In the genomic region with DNA sequence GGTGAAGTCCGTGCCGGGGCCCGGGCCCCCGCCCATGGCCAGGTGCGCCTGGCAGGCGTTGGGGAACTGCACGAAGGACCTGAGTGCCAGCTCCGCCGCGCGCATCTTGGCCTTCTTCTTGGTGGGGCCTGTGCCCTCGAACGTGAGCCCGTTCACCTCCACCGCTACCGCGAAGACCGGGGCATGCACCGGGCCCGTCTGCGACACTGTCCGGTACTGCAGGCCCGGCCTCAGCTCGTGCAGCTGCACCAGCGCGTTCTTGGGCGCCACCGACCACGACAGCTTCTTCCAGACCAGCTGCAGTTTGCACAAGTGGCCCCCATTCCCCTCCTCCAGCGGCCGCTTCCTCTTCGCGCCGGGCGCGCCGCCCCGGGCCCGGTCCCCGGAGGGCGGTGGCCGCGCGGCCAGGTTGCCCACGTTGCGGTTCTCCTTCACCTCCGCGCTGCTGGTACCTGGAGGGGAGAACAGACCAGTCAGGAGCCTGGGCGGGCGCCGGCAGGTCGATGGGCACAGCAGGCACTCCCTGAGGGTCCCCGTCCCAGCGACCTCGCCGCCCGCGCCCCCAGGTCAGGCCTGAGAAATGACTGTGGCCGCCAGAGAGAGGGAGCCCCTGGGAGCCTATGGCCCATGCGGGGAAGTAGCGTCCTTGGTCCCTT, we compare ENCODE assay signal across 18 cellular contexts.
DNase-seq lines count a peak whose midpoint lies in the region; ATAC-seq and TF ChIP-seq lines count a peak whose summit lies in the region.
"Had no signal": no experiment of that assay in that cellular context is flagged by ENCODE, and none has a peak within 500 bp of the region (broad histone marks: within the 10 kb centered on the region; RNA-seq: fewer than 3 reads in every experiment).

No MANE protein-coding gene starts in this region.

- no peak overlapping the region for H4K91ac ChIP-seq in neuronal stem cell (ENCODE audit: low read depth, low read length, poor library complexity)

- H3K4me3 Mint-ChIP-seq in activated T-cell treated with anti-CD3 and anti-CD28 coated beads, Interleukin-2, amount 50 U/mL, for 24 hours: no peak overlapping the region
- no peak overlapping the region for H3K4me3 Mint-ChIP-seq in effector memory CD8-positive, alpha-beta T cell

- no peaks in the 10 kb centered on the region for H3K36me3 ChIP-seq in esophagus muscularis mucosa
- H3K36me3 ChIP-seq in neuronal stem cell (replicated peaks in 1 of 2; ENCODE audit: control insufficient read depth in 2 of 2, insufficient read depth in 2 of 2, low read length in 2 of 2): no peaks in the 10 kb centered on the region
- no peaks in the 10 kb centered on the region for H3K36me3 ChIP-seq in vagina

- no peaks in the 10 kb centered on the region for H3K36me3 Mint-ChIP-seq in activated T-cell treated with anti-CD3 and anti-CD28 coated beads, Interleukin-2, amount 50 U/mL, for 24 hours (ENCODE audit: low read depth)
- H3K36me3 Mint-ChIP-seq in effector memory CD8-positive, alpha-beta T cell (ENCODE audit: insufficient read depth): peaks cover 3% of the 10 kb centered on the region

- H3K9me3 ChIP-seq in esophagus muscularis mucosa: no peaks in the 10 kb centered on the region
- peaks cover 0 to 2% of the 10 kb centered on the region in 2 donors for H3K9me3 ChIP-seq in neuronal stem cell (replicated peaks in 1 of 2; ENCODE audit: control insufficient read depth in 2 of 2, insufficient read depth in 1 of 2, low read depth in 1 of 2, low read length in 2 of 2)
- no peaks in the 10 kb centered on the region for H3K9me3 ChIP-seq in vagina

- peak overlapping the region; percentile 42 for H2BK15ac ChIP-seq in neuronal stem cell (ENCODE audit: low read length)

- DNase-seq in activated T-cell treated with anti-CD3 and anti-CD28 coated beads, Interleukin-2, amount 50 U/mL, for 24 hours: peak; percentile 19
- DNase-seq in activated T-cell treated with anti-CD3 and anti-CD28 coated beads for 4 hours (no peak), esophagus muscularis mucosa (ENCODE audit: extremely low spot score) (peak; percentile 64), neuronal stem cell (ENCODE audit: low spot score) (no peak), vagina (ENCODE audit: extremely low spot score in 2 of 2) (peak; percentile 56 to 91), kidney tubule cell (ENCODE audit: low spot score) (no peak)
- DNase-seq in activated naive CD4-positive, alpha-beta T cell (lab: John Stamatoyannopoulos, UW): no peak
- DNase-seq in effector memory CD8-positive, alpha-beta T cell: no peak
- DNase-seq: C1 segment of cervical spinal cord; GDM1; GOT3; KG1; NCI-H1436; NCI-H2029; NCI-H2171; NCI-H446 treated with DMSO at 0.1 percent for 48 hours; NK-92 treated with Interleukin-12 subunit alpha and Interleukin-12 subunit beta, amount 100 ng/mL, for 24 hours; OCI-M1 had no signal

- no peak overlapping the region for H3K4me2 ChIP-seq in neuronal stem cell (ENCODE audit: insufficient read depth, low read length, poor library complexity, severe bottlenecking)

- H3K23ac ChIP-seq in neuronal stem cell (ENCODE audit: low read depth, low read length, poor library complexity): peak overlapping the region; percentile 23

- H2BK5ac ChIP-seq in neuronal stem cell (ENCODE audit: low read length): no peak overlapping the region

- H3K4ac ChIP-seq in neuronal stem cell (ENCODE audit: low read length): no peak overlapping the region

- no peaks in the 10 kb centered on the region for H3K79me1 ChIP-seq in neuronal stem cell (ENCODE audit: low read depth, low read length)

- no peak overlapping the region for H3K27ac ChIP-seq in esophagus muscularis mucosa (replicated peaks in 1 of 4)
- no peak overlapping the region for H3K27ac ChIP-seq in neuronal stem cell (replicated peaks; ENCODE audit: low read length)
- H3K27ac ChIP-seq in vagina: no peak overlapping the region

- TF ChIP-seq CTCF in esophagus muscularis mucosa (IDR thresholded peaks at IDR 0.05): no peak
- TF ChIP-seq CTCF in vagina (IDR thresholded peaks at IDR 0.05): no peak

- H3K18ac ChIP-seq in neuronal stem cell (ENCODE audit: low read length): peak overlapping the region; percentile 13

- H2BK12ac ChIP-seq in neuronal stem cell (ENCODE audit: low read length): peak overlapping the region; percentile 68

- H2AK5ac ChIP-seq in neuronal stem cell (ENCODE audit: low read depth, low read length): peak overlapping the region; percentile 60

- H3K27me3 ChIP-seq in esophagus muscularis mucosa: peaks cover 0 to 51% (median 0%) of the 10 kb centered on the region in 4 donors
- no peaks in the 10 kb centered on the region for H3K27me3 ChIP-seq in neuronal stem cell (ENCODE audit: control insufficient read depth in 3 of 3, insufficient read depth in 3 of 3, low read depth in 1 of 3, low read length in 3 of 3)
- no peaks in the 10 kb centered on the region for H3K27me3 ChIP-seq in vagina

- no peak overlapping the region for H3K9ac ChIP-seq in neuronal stem cell (ENCODE audit: low read depth, low read length, poor library complexity)

- H3K14ac ChIP-seq in neuronal stem cell (ENCODE audit: low read length): peak overlapping the region; percentile 21

- H2BK120ac ChIP-seq in neuronal stem cell (ENCODE audit: low read depth, low read length): no peak overlapping the region

- no peaks in the 10 kb centered on the region for H3K9me3 Mint-ChIP-seq in activated T-cell treated with anti-CD3 and anti-CD28 coated beads, Interleukin-2, amount 50 U/mL, for 24 hours
- no peaks in the 10 kb centered on the region for H3K9me3 Mint-ChIP-seq in effector memory CD8-positive, alpha-beta T cell

- peaks cover 0 to 13% (median 0%) of the 10 kb centered on the region in 4 donors for H3K4me1 ChIP-seq in esophagus muscularis mucosa
- H3K4me1 ChIP-seq in neuronal stem cell (ENCODE audit: control insufficient read depth in 2 of 2, insufficient read depth in 1 of 2, low read depth in 1 of 2, low read length in 2 of 2): peaks cover 2 to 12% of the 10 kb centered on the region in 2 donors
- H3K4me1 ChIP-seq in vagina: peaks cover 13% of the 10 kb centered on the region

- WGBS in esophagus muscularis mucosa: 57% methylated on average over 41 of the region's 61 CpGs
- WGBS in neuronal stem cell (ENCODE audit: extremely low coverage in 2 of 2, insufficient read length in 2 of 2, insufficient replicate concordance in 1 of 2), 2 donors: no CpG with 5 or more reads among the region's 61 CpGs

- H3K4me3 ChIP-seq in esophagus muscularis mucosa (no peak overlapping the region), neuronal stem cell (ENCODE audit: low read length in 2 of 2) (no peak overlapping the region), vagina (no peak overlapping the region)

- no peak for TF ChIP-seq POLR2A in esophagus muscularis mucosa (IDR thresholded peaks at IDR 0.05; ENCODE audit: low read depth)
- no peak for TF ChIP-seq POLR2A in vagina (IDR thresholded peaks at IDR 0.05)

- H3K27ac Mint-ChIP-seq in activated T-cell treated with anti-CD3 and anti-CD28 coated beads, Interleukin-2, amount 50 U/mL, for 24 hours: no peak overlapping the region
- no peak overlapping the region for H3K27ac Mint-ChIP-seq in effector memory CD8-positive, alpha-beta T cell

- H3K4me1 Mint-ChIP-seq in activated T-cell treated with anti-CD3 and anti-CD28 coated beads, Interleukin-2, amount 50 U/mL, for 24 hours (ENCODE audit: low read depth): peaks cover 12% of the 10 kb centered on the region
- peaks cover 0 to 7% of the 10 kb centered on the region in 2 donors for H3K4me1 Mint-ChIP-seq in effector memory CD8-positive, alpha-beta T cell (ENCODE audit: low read depth in 2 of 2)

- intact Hi-C loops in esophagus muscularis mucosa (cut with DNase I): no loop called here
- intact Hi-C loops in vagina (cut with DNase I): no loop called here

- H3K27me3 Mint-ChIP-seq in activated T-cell treated with anti-CD3 and anti-CD28 coated beads, Interleukin-2, amount 50 U/mL, for 24 hours: peaks cover 77% of the 10 kb centered on the region
- H3K27me3 Mint-ChIP-seq in effector memory CD8-positive, alpha-beta T cell: peaks cover 25 to 62% of the 10 kb centered on the region in 2 donors

- no peak for TF ChIP-seq EP300 in esophagus muscularis mucosa (IDR thresholded peaks at IDR 0.05)

- ATAC-seq in effector memory CD8-positive, alpha-beta T cell (replicated peaks): no peak

- H4K8ac ChIP-seq in neuronal stem cell (ENCODE audit: low read depth, low read length): no peak overlapping the region

- H2AFZ ChIP-seq in neuronal stem cell (ENCODE audit: low read length): no peak overlapping the region

Comparison
In these comparisons a context has a peak if more than half of its experiments do, and no peak if none do; other contexts are left out.
1. DNase-seq: peak in activated T-cell treated with anti-CD3 and anti-CD28 coated beads, Interleukin-2, amount 50 U/mL, for 24 hours (single experiment), esophagus muscularis mucosa (single experiment) and vagina (2 of 2); none in activated T-cell treated with anti-CD3 and anti-CD28 coated beads for 4 hours (single experiment), neuronal stem cell (single experiment), activated naive CD4-positive, alpha-beta T cell (0 of 4), effector memory CD8-positive, alpha-beta T cell (0 of 3) and kidney tubule cell (single experiment).